8 cellular contexts compared by ENCODE assay signal in the genomic region with DNA sequence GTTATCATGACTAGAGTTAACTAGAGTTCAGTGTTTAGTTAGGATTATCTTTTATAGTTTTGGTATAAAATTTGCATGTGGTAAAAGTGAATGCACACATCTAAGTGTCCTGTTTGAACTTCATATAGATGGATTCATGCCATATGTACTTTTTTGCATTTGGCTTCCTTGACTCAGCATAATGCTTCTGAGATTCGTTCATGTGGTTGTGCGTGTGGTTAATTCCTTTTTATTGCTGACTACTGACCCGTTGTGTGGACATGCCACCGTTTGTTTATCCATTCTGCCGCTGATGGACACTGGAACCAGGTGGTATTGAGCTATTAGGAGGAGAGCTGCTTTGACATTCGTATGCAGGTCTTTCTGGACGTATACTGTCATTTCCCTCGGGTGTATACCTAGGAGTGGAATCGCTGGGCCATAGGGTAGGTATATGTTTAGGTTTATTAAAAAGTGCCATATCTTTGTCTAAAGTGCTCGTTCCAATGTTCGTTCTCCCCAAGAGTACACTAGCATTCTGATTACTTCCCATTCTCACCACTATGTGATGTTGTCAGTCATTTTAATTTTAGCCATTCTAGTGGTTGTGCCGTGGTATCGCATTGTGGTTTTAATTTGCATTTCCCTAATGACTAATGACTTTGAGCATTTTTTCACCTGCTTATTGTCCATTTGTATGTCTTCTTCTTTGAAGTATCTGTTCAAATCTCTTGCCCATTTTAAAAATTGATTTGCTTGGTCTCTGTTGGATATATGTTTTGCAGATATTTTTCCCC. TPM values are rescaled to one million over a fixed set of nuclear protein-coding genes. Genes with fewer than 3 reads are reported as not detected.
DNase-seq lines count a peak whose midpoint lies in the region; ATAC-seq and TF ChIP-seq lines count a peak whose summit lies in the region.

No MANE protein-coding gene starts in this region.

- TF ChIP-seq CTCF in NB4 (IDR thresholded peaks at IDR 0.05; ENCODE audit: low read depth, low read length) (no peak), uterus (IDR thresholded peaks at IDR 0.05) (no peak)

- no peaks in the 10 kb centered on the region for H3K27me3 ChIP-seq in uterus

- no peak overlapping the region for H3K4me3 Mint-ChIP-seq in T-cell

- H3K4me3 ChIP-seq in NB4 (ENCODE audit: low read depth, low read length) (no peak overlapping the region), uterus (no peak overlapping the region)

- H3K4me1 ChIP-seq in uterus = peaks cover 0 to 6% of the 10 kb centered on the region in 2 donors

- H3K27me3 Mint-ChIP-seq in T-cell = no peaks in the 10 kb centered on the region

- intact Hi-C loops in uterus (cut with DNase I; ENCODE audit: low total_unique reads) = no loop called here
- intact Hi-C loops in left ventricle myocardium superior (cut with micrococcal nuclease) = no loop called here

- H3K27ac ChIP-seq in uterus = no peak overlapping the region

- H3K9me3 Mint-ChIP-seq in T-cell = no peaks in the 10 kb centered on the region

- CTCF ChIA-PET in T-cell (lab: Charles Lee) = no interaction called here

- H3K9me3 ChIP-seq in uterus = no peaks in the 10 kb centered on the region

- peak; percentile 48 for DNase-seq in NB4 (ENCODE audit: low read depth)
- DNase-seq in myocyte (ENCODE audit: low read depth) = peak; percentile 41
- DNase-seq in T-cell = no peak
- no peak for DNase-seq in uterus
- no peak for DNase-seq in NCI-H345 (lab: John Stamatoyannopoulos, UW)
- DNase-seq in left ventricle myocardium superior = no peak

- H3K36me3 Mint-ChIP-seq in T-cell = peaks cover under 1% of the 10 kb centered on the region

- H3K27ac Mint-ChIP-seq in T-cell = no peak overlapping the region

- POLR2A ChIA-PET in T-cell (lab: Charles Lee) = interaction anchor here in 1 of 2 donors (0.5 to 0.6 kb wide), 2 partner anchors 16 to 18 kb away, joined by 4 to 7 read pairs; no protein-coding TSS in a partner anchor

- H3K36me3 ChIP-seq in uterus = no peaks in the 10 kb centered on the region

- peak; percentile 62 for ATAC-seq in GM18520 (IDR thresholded peaks at IDR 0.05; ENCODE audit: unreplicated experiment)
- peak; percentile 80 for ATAC-seq in HG02678 (IDR thresholded peaks at IDR 0.05; ENCODE audit: unreplicated experiment)
- ATAC-seq in T-cell (replicated peaks in 1 of 4) = no peak
- no peak for ATAC-seq in left ventricle myocardium superior

- TF ChIP-seq POLR2A in NB4 (IDR thresholded peaks at IDR 0.05; ENCODE audit: extremely low read depth, insufficient read length) = no peak
- no peak for TF ChIP-seq POLR2A in uterus (IDR thresholded peaks at IDR 0.05)

- H3K4me1 Mint-ChIP-seq in T-cell = peaks cover 40 to 57% (median 45%) of the 10 kb centered on the region in 3 donors

RNA-seq across cellular contexts. Expression of a gene that starts 37.7 kb away (rescaled TPM):
- total RNA-seq in myocyte = 0.51 and 0.83 TPM in 2 replicates
- 3.1 TPM for polyA plus RNA-seq in myocyte (2012)
- 100 to 1,000 TPM in 2 of 5 donors, 10 to 100 TPM in 3; 89.9 to 107 (median 97.0) TPM for total RNA-seq in T-cell
- 10 to 100 TPM in 2 of 4 donors, 1 to 10 TPM in 2; 6.2 to 29.8 (median 12.2) TPM for total RNA-seq in uterus
- 14.7 TPM for total RNA-seq in left ventricle myocardium superior

Comparison
In these comparisons a context has a peak if more than half of its experiments do, and no peak if none do; other contexts are left out.
1. ATAC-seq: peak in GM18520 (single experiment) and HG02678 (single experiment); none in T-cell (0 of 4) and left ventricle myocardium superior (single experiment).
2. DNase-seq: peak in NB4 (single experiment) and myocyte (single experiment); none in T-cell (0 of 34), uterus (0 of 2), NCI-H345 (single experiment) and left ventricle myocardium superior (single experiment).